9 cellular contexts compared by ENCODE assay signal in the genomic region with DNA sequence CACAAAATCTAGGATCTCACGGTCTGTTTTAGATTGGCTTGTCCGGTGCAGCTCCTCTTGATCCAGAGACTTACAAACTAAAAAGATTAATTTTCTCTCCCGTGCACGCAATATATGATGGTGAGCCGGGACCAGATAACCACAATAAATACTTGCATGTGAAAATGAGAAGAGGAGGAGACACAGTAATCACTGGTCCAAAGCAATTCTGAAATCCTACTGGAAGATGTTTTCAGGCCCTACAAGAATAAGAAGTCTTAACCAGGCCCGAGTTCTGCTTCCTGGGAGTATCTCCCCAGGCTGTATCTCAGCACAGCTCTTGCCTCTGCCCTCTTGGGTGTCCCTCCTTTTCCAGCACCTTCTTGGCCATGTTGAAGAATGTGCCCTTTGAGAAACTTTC. TPM values are rescaled to one million over a fixed set of nuclear protein-coding genes. Genes with fewer than 3 reads are reported as not detected.
DNase-seq lines count a peak whose midpoint lies in the region; TF ChIP-seq lines count a peak whose summit lies in the region.
"Had no signal": no experiment of that assay in that cellular context is flagged by ENCODE, and none has a peak within 500 bp of the region (broad histone marks: within the 10 kb centered on the region; RNA-seq: fewer than 3 reads in every experiment).

No MANE protein-coding gene starts in this region.

- TF ChIP-seq CTCF in liver (IDR thresholded peaks at IDR 0.05; ENCODE audit: low read depth, low read length, missing input control) (no peak), type B pancreatic cell (conservative IDR thresholded peaks at IDR 0.05) (no peak)

- 96% methylated on average over 6 of the region's 6 CpGs for WGBS in liver

- TF ChIP-seq RAD21 in liver (IDR thresholded peaks at IDR 0.05) = no peak

- peaks cover 28% of the 10 kb centered on the region for H3K4me1 Mint-ChIP-seq in activated naive CD4-positive, alpha-beta T cell treated with anti-CD3 and anti-CD28 coated beads, Interleukin-2, amount 50 U/mL, for 24 hours
- H3K4me1 Mint-ChIP-seq in activated naive CD8-positive, alpha-beta T cell treated with anti-CD3 and anti-CD28 coated beads for 36 hours = peaks cover 22% of the 10 kb centered on the region
- H3K4me1 Mint-ChIP-seq in type B pancreatic cell (ENCODE audit: unreplicated experiment) = peaks cover 17% of the 10 kb centered on the region

- no peaks in the 10 kb centered on the region for H3K9me3 Mint-ChIP-seq in activated naive CD4-positive, alpha-beta T cell treated with anti-CD3 and anti-CD28 coated beads, Interleukin-2, amount 50 U/mL, for 24 hours
- H3K9me3 Mint-ChIP-seq in activated naive CD8-positive, alpha-beta T cell treated with anti-CD3 and anti-CD28 coated beads for 36 hours = no peaks in the 10 kb centered on the region
- H3K9me3 Mint-ChIP-seq in type B pancreatic cell = no peaks in the 10 kb centered on the region

- no peaks in the 10 kb centered on the region for H3K27me3 ChIP-seq in liver (ENCODE audit: control insufficient read depth in 4 of 4, insufficient read depth in 4 of 4, low read length in 3 of 4)

- H3K36me3 ChIP-seq in liver (ENCODE audit: control insufficient read depth in 4 of 4, insufficient read depth in 3 of 4, low read depth in 1 of 4, low read length in 3 of 4) = peaks cover 3 to 4% (median 3%) of the 10 kb centered on the region in 4 donors

- DNase-seq in activated naive CD4-positive, alpha-beta T cell treated with anti-CD3 and anti-CD28 coated beads, Interleukin-2, amount 50 U/mL, for 16 hours = no peak
- no peak for DNase-seq in activated naive CD8-positive, alpha-beta T cell treated with anti-CD3 and anti-CD28 coated beads for 36 hours
- DNase-seq in type B pancreatic cell (ENCODE audit: extremely low spot score, unreplicated experiment) = no peak
- DNase-seq in Kasumi-1 (lab: John Stamatoyannopoulos, UW) = no peak
- no peak for DNase-seq in NK-92 (lab: John Stamatoyannopoulos, UW; ENCODE audit: unreplicated experiment)
- DNase-seq in glomerular visceral epithelial cell (ENCODE audit: extremely low spot score) = no peak

- H3K36me3 Mint-ChIP-seq in activated naive CD4-positive, alpha-beta T cell treated with anti-CD3 and anti-CD28 coated beads, Interleukin-2, amount 50 U/mL, for 24 hours = peaks cover 9% of the 10 kb centered on the region
- H3K36me3 Mint-ChIP-seq in activated naive CD8-positive, alpha-beta T cell treated with anti-CD3 and anti-CD28 coated beads for 36 hours = peaks cover 31% of the 10 kb centered on the region
- H3K36me3 Mint-ChIP-seq in type B pancreatic cell = no peaks in the 10 kb centered on the region

- H3K9ac ChIP-seq in liver (ENCODE audit: low read depth in 1 of 2, low read length in 2 of 2) = peak overlapping the region in 1 of 2 donors; percentile 86

- peak overlapping the region; percentile 98 for H3K4me3 Mint-ChIP-seq in activated naive CD4-positive, alpha-beta T cell treated with anti-CD3 and anti-CD28 coated beads, Interleukin-2, amount 50 U/mL, for 24 hours
- H3K4me3 Mint-ChIP-seq in activated naive CD8-positive, alpha-beta T cell treated with anti-CD3 and anti-CD28 coated beads for 36 hours = peak overlapping the region; percentile 93
- peak overlapping the region; percentile 98 for H3K4me3 Mint-ChIP-seq in type B pancreatic cell

- H3K27ac ChIP-seq in liver (ENCODE audit: low read depth in 1 of 2, low read length in 2 of 2) = no peak overlapping the region

- H3K9me3 ChIP-seq in liver (ENCODE audit: control insufficient read depth in 4 of 4, low read length in 3 of 4) = no peaks in the 10 kb centered on the region

- peak overlapping the region in 2 of 3 donors; percentile 85 to 98 for H3K4me3 ChIP-seq in liver (ENCODE audit: low read depth in 1 of 3, low read length in 3 of 3)

- peaks cover 1 to 17% (median 14%) of the 10 kb centered on the region in 4 donors for H3K4me1 ChIP-seq in liver (ENCODE audit: control insufficient read depth in 4 of 4, insufficient read depth in 4 of 4, low read length in 3 of 4)

- no peaks in the 10 kb centered on the region for H3K27me3 Mint-ChIP-seq in activated naive CD4-positive, alpha-beta T cell treated with anti-CD3 and anti-CD28 coated beads, Interleukin-2, amount 50 U/mL, for 24 hours
- H3K27me3 Mint-ChIP-seq in activated naive CD8-positive, alpha-beta T cell treated with anti-CD3 and anti-CD28 coated beads for 36 hours = no peaks in the 10 kb centered on the region
- H3K27me3 Mint-ChIP-seq in type B pancreatic cell = no peaks in the 10 kb centered on the region

- peak overlapping the region; percentile 92 for H3K27ac Mint-ChIP-seq in activated naive CD4-positive, alpha-beta T cell treated with anti-CD3 and anti-CD28 coated beads, Interleukin-2, amount 50 U/mL, for 24 hours
- H3K27ac Mint-ChIP-seq in activated naive CD8-positive, alpha-beta T cell treated with anti-CD3 and anti-CD28 coated beads for 36 hours = peak overlapping the region; percentile 95
- H3K27ac Mint-ChIP-seq in type B pancreatic cell = peak overlapping the region; percentile 96

TF ChIP-seq in liver, 16 proteins besides CTCF, POLR2A, EP300 and RAD21:
- TF ChIP-seq FOXA2 (IDR thresholded peaks at IDR 0.05) (no peak), YY1 (IDR thresholded peaks at IDR 0.05) (no peak)
- TF ChIP-seq, protein P1, sequence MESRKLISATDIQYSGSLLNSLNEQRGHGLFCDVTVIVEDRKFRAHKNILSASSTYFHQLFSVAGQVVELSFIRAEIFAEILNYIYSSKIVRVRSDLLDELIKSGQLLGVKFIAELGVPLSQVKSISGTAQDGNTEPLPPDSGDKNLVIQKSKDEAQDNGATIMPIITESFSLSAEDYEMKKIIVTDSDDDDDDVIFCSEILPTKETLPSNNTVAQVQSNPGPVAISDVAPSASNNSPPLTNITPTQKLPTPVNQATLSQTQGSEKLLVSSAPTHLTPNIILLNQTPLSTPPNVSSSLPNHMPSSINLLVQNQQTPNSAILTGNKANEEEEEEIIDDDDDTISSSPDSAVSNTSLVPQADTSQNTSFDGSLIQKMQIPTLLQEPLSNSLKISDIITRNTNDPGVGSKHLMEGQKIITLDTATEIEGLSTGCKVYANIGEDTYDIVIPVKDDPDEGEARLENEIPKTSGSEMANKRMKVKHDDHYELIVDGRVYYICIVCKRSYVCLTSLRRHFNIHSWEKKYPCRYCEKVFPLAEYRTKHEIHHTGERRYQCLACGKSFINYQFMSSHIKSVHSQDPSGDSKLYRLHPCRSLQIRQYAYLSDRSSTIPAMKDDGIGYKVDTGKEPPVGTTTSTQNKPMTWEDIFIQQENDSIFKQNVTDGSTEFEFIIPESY (IDR thresholded peaks at IDR 0.05) = no peak
TF ChIP-seq in liver: peak in this region for 0.

RNA-seq across cellular contexts. Expression of gene WDR4, which starts 1.0 kb away (rescaled TPM):
- 10 to 100 TPM; 54.0 to 56.7 TPM for total RNA-seq in activated naive CD8-positive, alpha-beta T cell treated with anti-CD3 and anti-CD28 coated beads for 36 hours
- total RNA-seq in liver (10 to 100 TPM in 1 of 2 donors, 1 to 10 TPM in 1; 9.2 to 12.9 TPM), type B pancreatic cell (ENCODE audit: low replicate concordance) (19.1 and 25.6 TPM in 2 replicates)
- polyA plus RNA-seq in liver = 1 to 10 TPM; 4.6 to 9.3 TPM

RNA-seq across cellular contexts. Expression of gene NDUFV3, which starts 12.8 kb away (rescaled TPM):
- 10 to 100 TPM; 34.2 to 34.3 TPM for total RNA-seq in activated naive CD8-positive, alpha-beta T cell treated with anti-CD3 and anti-CD28 coated beads for 36 hours
- total RNA-seq in liver (10 to 100 TPM; 18.5 to 31.3 TPM), type B pancreatic cell (ENCODE audit: low replicate concordance) (38.6 and 43.3 TPM in 2 replicates)
- 10 to 100 TPM; 15.8 to 25.3 TPM for polyA plus RNA-seq in liver

RNA-seq across cellular contexts. Expression of gene ERVH48-1, which starts 45.1 kb away (rescaled TPM):
- total RNA-seq in activated naive CD8-positive, alpha-beta T cell treated with anti-CD3 and anti-CD28 coated beads for 36 hours = under 1 TPM; 0.23 to 0.32 TPM
- total RNA-seq in liver (under 1 TPM in 1 of 2 donors, not detected in 1; 0.19 TPM), type B pancreatic cell (ENCODE audit: low replicate concordance) (1.8 TPM in 1 of 2 replicates, not detected in the other)
- polyA plus RNA-seq in liver = under 1 TPM in 1 of 2 donors, not detected in 1; 0.03 TPM
- total RNA-seq: left lobe of liver had no signal
